ENCODE assay signal across 29 cellular contexts in the genomic region with DNA sequence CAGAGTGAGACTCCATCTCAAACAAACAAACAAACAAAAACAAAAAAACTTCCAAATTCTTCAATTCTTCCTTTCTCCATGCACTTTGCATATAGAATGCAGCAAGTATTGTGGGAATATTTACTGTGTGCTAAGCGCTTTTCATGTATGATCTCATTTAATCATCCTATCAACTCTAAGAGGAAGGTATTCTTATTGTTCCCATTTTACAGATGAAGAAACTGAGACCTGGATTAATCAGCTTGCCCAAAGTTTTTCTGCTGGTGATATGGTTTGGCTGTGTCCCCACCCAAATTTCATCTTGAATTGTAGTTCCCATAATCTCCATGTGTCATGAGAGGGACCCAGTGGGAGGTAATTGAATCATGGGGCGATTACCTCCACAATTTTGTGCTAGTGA. TPM values are rescaled to one million over a fixed set of nuclear protein-coding genes. Genes with fewer than 3 reads are reported as not detected.
"Had no signal": no experiment of that assay in that cellular context is flagged by ENCODE, and none has a peak within 500 bp of the region (broad histone marks: within the 10 kb centered on the region; RNA-seq: fewer than 3 reads in every experiment).

No MANE protein-coding gene starts in this region.

- H3K27ac Mint-ChIP-seq: stimulated activated effector memory CD8-positive, alpha-beta T cell treated with anti-CD3 and anti-CD28 coated beads, Interleukin-12 subunit alpha, Interleukin-12 subunit beta, amount 100 ng/mL, for 72 hours; stimulated activated memory B cell treated with anti-CD40 and anti-IgM and Interleukin-4, amounts not matched to agents 10 μg/mL and 1 μg/mL and 100 μg/mL, for 72 hours; stimulated activated naive B cell treated with anti-CD40 and anti-IgM and Interleukin-4, amounts not matched to agents 10 μg/mL and 1 μg/mL and 100 μg/mL, for 72 hours; stimulated activated naive CD8-positive, alpha-beta T cell treated with anti-CD3 and anti-CD28 coated beads, Interleukin-15, Interleukin-2, amounts not matched to agents 100 ng/mL and 50 ng/mL, for 24 hours; type B pancreatic cell had no signal

- H3K36me3 Mint-ChIP-seq: stimulated activated effector memory CD8-positive, alpha-beta T cell treated with anti-CD3 and anti-CD28 coated beads, Interleukin-12 subunit alpha, Interleukin-12 subunit beta, amount 100 ng/mL, for 72 hours; stimulated activated memory B cell treated with anti-CD40 and anti-IgM and Interleukin-4, amounts not matched to agents 10 μg/mL and 1 μg/mL and 100 μg/mL, for 72 hours; stimulated activated naive B cell treated with anti-CD40 and anti-IgM and Interleukin-4, amounts not matched to agents 10 μg/mL and 1 μg/mL and 100 μg/mL, for 72 hours; type B pancreatic cell had no signal

- H3K27ac ChIP-seq: stomach, suprapubic skin, testis, thoracic aorta, thyroid gland, tibial artery, tibial nerve, transverse colon, upper lobe of left lung, upper lobe of right lung, uterus, vagina had no signal

- H3K9me3 ChIP-seq: stomach, suprapubic skin, testis, thoracic aorta, thyroid gland, tibial artery, tibial nerve, transverse colon, upper lobe of left lung, upper lobe of right lung, uterus, vagina had no signal

- H3K4me3 ChIP-seq: stomach, suprapubic skin, testis, thoracic aorta, thyroid gland, tibial artery, tibial nerve, transverse colon, upper lobe of left lung, upper lobe of right lung, uterus, vagina had no signal

- H3K27me3 ChIP-seq: testis, thyroid gland, upper lobe of left lung, uterus, vagina had no signal

- FAIRE-seq: urothelium cell line had no signal

- DNase-seq: stimulated activated CD4-positive, alpha-beta T cell treated with anti-CD3 and anti-CD28 coated beads, Interleukin-2, amount 100 ng/mL, for 48 hours; stimulated activated CD4-positive, alpha-beta T cell treated with anti-CD3 and anti-CD28 coated beads, Interleukin-4, amount 100 ng/mL, for 1 hour; stimulated activated CD4-positive, alpha-beta T cell treated with anti-CD3 and anti-CD28 coated beads, Interleukin-4, amount 100 ng/mL, for 24 hours; stimulated activated CD4-positive, alpha-beta T cell treated with anti-CD3 and anti-CD28 coated beads, Interleukin-4, amount 100 ng/mL, for 4 hours; stimulated activated CD8-positive, alpha-beta memory T cell treated with anti-CD3 and anti-CD28 coated beads, Interleukin-4, amount 100 ng/mL, for 48 hours; stimulated activated naive B cell treated with anti-CD40 and anti-IgM and Interleukin-4, amounts not matched to agents 10 μg/mL and 1 μg/mL and 100 μg/mL, for 72 hours; stimulated activated naive CD4-positive, alpha-beta T cell; stimulated activated naive CD4-positive, alpha-beta T cell treated with Interleukin-2 at 50 U/mL for 16 hours; stimulated activated naive CD8-positive, alpha-beta T cell treated with anti-CD3 and anti-CD28 coated beads, Interleukin-15, amount 100 ng/mL, for 72 hours; stimulated activated naive CD8-positive, alpha-beta T cell treated with anti-CD3 and anti-CD28 coated beads, Interleukin-15, Interleukin-2, amounts not matched to agents 100 U/mL and 50 U/mL, for 24 hours; stomach; substantia nigra; testis; thyroid gland; tibial artery; transverse colon; trophoblast cell; upper lobe of left lung; upper lobe of right lung; uterus had no signal

- H3K4me1 Mint-ChIP-seq: stimulated activated effector memory CD8-positive, alpha-beta T cell treated with anti-CD3 and anti-CD28 coated beads, Interleukin-12 subunit alpha, Interleukin-12 subunit beta, amount 100 ng/mL, for 72 hours; stimulated activated naive CD8-positive, alpha-beta T cell treated with anti-CD3 and anti-CD28 coated beads, Interleukin-15, amount 100 ng/mL, for 72 hours had no signal

- H3K36me3 ChIP-seq: stomach, suprapubic skin, thoracic aorta, thyroid gland, tibial artery, tibial nerve, transverse colon, upper lobe of left lung, upper lobe of right lung, uterus, vagina had no signal

- H3K9me3 Mint-ChIP-seq: stimulated activated effector memory CD8-positive, alpha-beta T cell treated with anti-CD3 and anti-CD28 coated beads, Interleukin-12 subunit alpha, Interleukin-12 subunit beta, amount 100 ng/mL, for 72 hours; stimulated activated memory B cell treated with anti-CD40 and anti-IgM and Interleukin-4, amounts not matched to agents 10 μg/mL and 1 μg/mL and 100 μg/mL, for 72 hours; stimulated activated naive B cell treated with anti-CD40 and anti-IgM and Interleukin-4, amounts not matched to agents 10 μg/mL and 1 μg/mL and 100 μg/mL, for 72 hours; stimulated activated naive CD8-positive, alpha-beta T cell treated with anti-CD3 and anti-CD28 coated beads, Interleukin-15, amount 100 ng/mL, for 72 hours; stimulated activated naive CD8-positive, alpha-beta T cell treated with anti-CD3 and anti-CD28 coated beads, Interleukin-15, Interleukin-2, amounts not matched to agents 100 ng/mL and 50 ng/mL, for 24 hours; type B pancreatic cell had no signal

- ATAC-seq: stimulated activated effector memory CD8-positive, alpha-beta T cell treated with anti-CD3 and anti-CD28 coated beads, Interleukin-12 subunit alpha, Interleukin-12 subunit beta, amount 100 ng/mL, for 72 hours; stimulated activated memory B cell treated with anti-CD40 and anti-IgM and Interleukin-4, amounts not matched to agents 10 μg/mL and 1 μg/mL and 100 μg/mL, for 72 hours; stimulated activated naive B cell treated with anti-CD40 and anti-IgM and Interleukin-4, amounts not matched to agents 10 μg/mL and 1 μg/mL and 100 μg/mL, for 72 hours; stimulated activated naive CD8-positive, alpha-beta T cell treated with anti-CD3 and anti-CD28 coated beads, Interleukin-15, amount 100 ng/mL, for 72 hours; stimulated activated naive CD8-positive, alpha-beta T cell treated with anti-CD3 and anti-CD28 coated beads, Interleukin-15, Interleukin-2, amounts not matched to agents 100 U/mL and 50 U/mL, for 24 hours; upper lobe of right lung had no signal

- H3K4me1 ChIP-seq: suprapubic skin, testis, thyroid gland, tibial artery, tibial nerve, transverse colon, upper lobe of left lung, upper lobe of right lung, uterus, vagina had no signal

- H3K4me3 Mint-ChIP-seq: stimulated activated effector memory CD8-positive, alpha-beta T cell treated with anti-CD3 and anti-CD28 coated beads, Interleukin-12 subunit alpha, Interleukin-12 subunit beta, amount 100 ng/mL, for 72 hours; stimulated activated memory B cell treated with anti-CD40 and anti-IgM and Interleukin-4, amounts not matched to agents 10 μg/mL and 1 μg/mL and 100 μg/mL, for 72 hours; stimulated activated naive B cell treated with anti-CD40 and anti-IgM and Interleukin-4, amounts not matched to agents 10 μg/mL and 1 μg/mL and 100 μg/mL, for 72 hours; stimulated activated naive CD8-positive, alpha-beta T cell treated with anti-CD3 and anti-CD28 coated beads, Interleukin-15, amount 100 ng/mL, for 72 hours; stimulated activated naive CD8-positive, alpha-beta T cell treated with anti-CD3 and anti-CD28 coated beads, Interleukin-15, Interleukin-2, amounts not matched to agents 100 ng/mL and 50 ng/mL, for 24 hours; type B pancreatic cell had no signal

RNA-seq across cellular contexts. Expression of gene KCNG1, which starts 56.6 kb away (rescaled TPM):
- total RNA-seq: upper lobe of right lung had no signal
